ENCODE assay signal across 8 cellular contexts in the genomic region with DNA sequence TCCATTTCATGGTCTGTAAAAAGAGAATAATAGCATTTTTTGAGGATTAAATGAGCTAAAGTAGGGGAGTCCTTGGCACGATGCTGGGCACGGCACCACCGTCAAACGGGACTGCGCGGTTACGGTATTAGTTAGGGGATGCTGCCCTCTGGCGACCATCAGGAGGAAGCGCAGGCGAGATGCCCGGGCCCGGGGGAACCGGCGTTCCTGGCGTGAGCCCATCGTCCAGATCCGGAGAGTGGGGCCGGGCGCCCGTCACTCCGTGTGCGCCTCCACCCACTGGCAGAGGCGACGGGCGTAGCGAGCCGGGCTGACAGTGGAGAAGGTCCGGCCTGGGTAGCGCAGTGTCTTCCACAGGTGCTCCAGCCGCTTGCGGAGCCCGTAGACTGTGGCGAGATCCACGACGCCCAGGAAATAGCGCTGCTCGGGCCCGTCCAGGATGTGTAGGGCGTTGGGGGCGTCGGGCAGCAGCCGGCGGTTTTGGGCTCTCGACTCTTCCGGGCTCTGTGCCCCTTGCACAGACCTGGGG.
DNase-seq lines count a peak whose midpoint lies in the region; ATAC-seq lines count a peak whose summit lies in the region.

No MANE protein-coding gene starts in this region.

- peak; percentile 35 for DNase-seq in DMS79 treated with DMSO at 0.1 percent for 48 hours (lab: John Stamatoyannopoulos, UW)
- DNase-seq in DMS79 (lab: John Stamatoyannopoulos, UW), result no peak
- DNase-seq in NCI-H1417 (lab: John Stamatoyannopoulos, UW), result peak; percentile 34 to 75 (median 58)
- DNase-seq in activated CD4-positive, alpha-beta T cell treated with anti-CD3 and anti-CD28 coated beads, Interleukin-2, amount 50 U/mL, for 24 hours (ENCODE audit: low read depth in 1 of 2, low spot score in 1 of 2), result peak; percentile 72 to 74
- DNase-seq in ecto neural progenitor cell (ENCODE audit: low spot score), result peak; percentile 86
- peak; percentile 72 for DNase-seq in midbrain (lab: John Stamatoyannopoulos, UW)
- peak; percentile 60 to 61 for DNase-seq in stimulated activated CD8-positive, alpha-beta memory T cell treated with anti-CD3 and anti-CD28 coated beads, Interleukin-7, amount 100 ng/mL, for 4 hours (ENCODE audit: low read depth in 2 of 2)

- ATAC-seq in GM21717 (IDR thresholded peaks at IDR 0.05; ENCODE audit: unreplicated experiment), result no peak
